10 cellular contexts compared by ENCODE assay signal in the genomic region with DNA sequence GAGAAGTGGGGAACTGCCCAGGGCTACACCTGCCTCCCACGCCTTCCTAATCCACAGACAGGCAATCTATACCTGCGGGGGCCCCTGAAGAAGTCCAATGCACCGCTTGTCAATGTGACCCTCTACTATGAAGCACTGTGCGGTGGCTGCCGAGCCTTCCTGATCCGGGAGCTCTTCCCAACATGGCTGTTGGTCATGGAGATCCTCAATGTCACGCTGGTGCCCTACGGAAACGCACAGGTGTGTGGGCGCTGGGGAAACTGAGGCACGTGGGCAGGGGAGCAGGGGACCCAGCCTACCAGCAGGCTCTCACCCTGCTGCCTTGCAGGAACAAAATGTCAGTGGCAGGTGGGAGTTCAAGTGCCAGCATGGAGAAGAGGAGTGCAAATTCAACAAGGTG. TPM values are rescaled to one million over a fixed set of nuclear protein-coding genes. Genes with fewer than 3 reads are reported as not detected.
DNase-seq lines count a peak whose midpoint lies in the region; ATAC-seq and TF ChIP-seq lines count a peak whose summit lies in the region.
"Had no signal": no experiment of that assay in that cellular context is flagged by ENCODE, and none has a peak within 500 bp of the region (broad histone marks: within the 10 kb centered on the region; RNA-seq: fewer than 3 reads in every experiment).

No MANE protein-coding gene starts in this region.

- no peaks in the 10 kb centered on the region for H3K27me3 ChIP-seq in Panc1 (ENCODE audit: control insufficient read depth, insufficient read depth, low read length)
- no peaks in the 10 kb centered on the region for H3K27me3 ChIP-seq in endocrine pancreas (ENCODE audit: control insufficient read depth, insufficient read depth, low read length)

- no peak for ATAC-seq in Panc1
- ATAC-seq in stimulated activated effector memory CD8-positive, alpha-beta T cell treated with anti-CD3 and anti-CD28 coated beads, Interleukin-12 subunit alpha, Interleukin-12 subunit beta, amount 100 ng/mL, for 72 hours: no peak
- no peak for ATAC-seq in GM19324 (IDR thresholded peaks at IDR 0.05; ENCODE audit: low FRiP score, unreplicated experiment)

- DNase-seq in T-helper 2 cell treated with Interferon-gamma antibody and Interleukin-4, amounts not matched to agents 5 μg/mL and 100 μg/mL, for 36 hours (ENCODE audit: low spot score): no peak
- DNase-seq in T-helper 2 cell: no peak
- DNase-seq in Panc1 (ENCODE audit: low read depth, low spot score): no peak
- DNase-seq in stimulated activated effector memory CD8-positive, alpha-beta T cell treated with anti-CD3 and anti-CD28 coated beads, Interleukin-12 subunit alpha, Interleukin-12 subunit beta, amount 100 ng/mL, for 72 hours (ENCODE audit: low spot score in 2 of 2): no peak
- no peak for DNase-seq in T-helper 9 cell
- no peak for DNase-seq in NCI-H2196 (lab: John Stamatoyannopoulos, UW; ENCODE audit: unreplicated experiment)
- DNase-seq: activated CD4-positive, alpha-beta T cell treated with anti-CD3 and anti-CD28 coated beads for 1 hour; NCI-H1694 had no signal

- in situ Hi-C loops in Panc1 (cut with HindIII; ENCODE audit: low pct_unique_long_range_greater_than_20kb, low sequenced_read_pairs): no loop called here

- no peaks in the 10 kb centered on the region for H3K9me3 Mint-ChIP-seq in T-helper 2 cell treated with Interferon-gamma antibody and Interleukin-4, amounts not matched to agents 5 μg/mL and 100 μg/mL, for 36 hours
- H3K9me3 Mint-ChIP-seq in stimulated activated effector memory CD8-positive, alpha-beta T cell treated with anti-CD3 and anti-CD28 coated beads, Interleukin-12 subunit alpha, Interleukin-12 subunit beta, amount 100 ng/mL, for 72 hours: no peaks in the 10 kb centered on the region

- H3K9ac ChIP-seq in endocrine pancreas (ENCODE audit: control insufficient read depth, insufficient read depth, low read length): peak overlapping the region; percentile 19

- no peaks in the 10 kb centered on the region for H3K27me3 Mint-ChIP-seq in T-helper 2 cell treated with Interferon-gamma antibody and Interleukin-4, amounts not matched to agents 5 μg/mL and 100 μg/mL, for 36 hours (ENCODE audit: low read depth)

- peak overlapping the region; percentile 20 for H3K27ac Mint-ChIP-seq in T-helper 2 cell treated with Interferon-gamma antibody and Interleukin-4, amounts not matched to agents 5 μg/mL and 100 μg/mL, for 36 hours
- no peak overlapping the region for H3K27ac Mint-ChIP-seq in stimulated activated effector memory CD8-positive, alpha-beta T cell treated with anti-CD3 and anti-CD28 coated beads, Interleukin-12 subunit alpha, Interleukin-12 subunit beta, amount 100 ng/mL, for 72 hours

- no peak for TF ChIP-seq CTCF in Panc1 (IDR thresholded peaks at IDR 0.05)

- POLR2A ChIA-PET in Panc1 (lab: Charles Lee): no interaction called here

- peak overlapping the region; percentile 64 to 76; a peak in 2 of 4 replicates for H3K4me3 ChIP-seq in Panc1 (ENCODE audit: low read depth in 2 of 2, low read length in 2 of 2)
- H3K4me3 ChIP-seq in endocrine pancreas (ENCODE audit: control insufficient read depth, insufficient read depth, low read length): no peak overlapping the region

- H3K27ac ChIP-seq in Panc1 (ENCODE audit: low read length): no peak overlapping the region

- H3K9me3 ChIP-seq in Panc1 (ENCODE audit: control insufficient read depth, insufficient read depth, low read depth, low read length) (no peaks in the 10 kb centered on the region), endocrine pancreas (ENCODE audit: control insufficient read depth, low read length) (no peaks in the 10 kb centered on the region)

- BruUV-seq in Panc1 (replicated peaks; lab: Mats Ljungman, UMichigan): no TSS peak

- peaks cover 17% of the 10 kb centered on the region for H3K36me3 Mint-ChIP-seq in T-helper 2 cell treated with Interferon-gamma antibody and Interleukin-4, amounts not matched to agents 5 μg/mL and 100 μg/mL, for 36 hours (ENCODE audit: low read depth)
- peaks cover 27% of the 10 kb centered on the region for H3K36me3 Mint-ChIP-seq in stimulated activated effector memory CD8-positive, alpha-beta T cell treated with anti-CD3 and anti-CD28 coated beads, Interleukin-12 subunit alpha, Interleukin-12 subunit beta, amount 100 ng/mL, for 72 hours

- CTCF ChIA-PET in Panc1 (lab: Charles Lee): no interaction called here

- H3K36me3 ChIP-seq in Panc1 (ENCODE audit: control insufficient read depth, insufficient read depth, low read length) (no peaks in the 10 kb centered on the region), endocrine pancreas (ENCODE audit: control insufficient read depth, insufficient read depth, low read length) (no peaks in the 10 kb centered on the region)

- peaks cover 18% of the 10 kb centered on the region for H3K4me1 Mint-ChIP-seq in T-helper 2 cell treated with Interferon-gamma antibody and Interleukin-4, amounts not matched to agents 5 μg/mL and 100 μg/mL, for 36 hours (ENCODE audit: low read depth)
- H3K4me1 Mint-ChIP-seq in stimulated activated effector memory CD8-positive, alpha-beta T cell treated with anti-CD3 and anti-CD28 coated beads, Interleukin-12 subunit alpha, Interleukin-12 subunit beta, amount 100 ng/mL, for 72 hours: peaks cover 21% of the 10 kb centered on the region

- intact Hi-C loops in Panc1 (cut with micrococcal nuclease; ENCODE audit: unreplicated experiment): no loop called here

- H3K4me1 ChIP-seq in Panc1 (ENCODE audit: control insufficient read depth, insufficient read depth, low read length): peaks cover 6% of the 10 kb centered on the region; the same call in 1 of the 2 replicates
- no peaks in the 10 kb centered on the region for H3K4me1 ChIP-seq in endocrine pancreas (ENCODE audit: control insufficient read depth, insufficient read depth, low read length)

- peak overlapping the region; percentile 89 for H3K4me3 Mint-ChIP-seq in T-helper 2 cell treated with Interferon-gamma antibody and Interleukin-4, amounts not matched to agents 5 μg/mL and 100 μg/mL, for 36 hours
- peak overlapping the region; percentile 91 for H3K4me3 Mint-ChIP-seq in stimulated activated effector memory CD8-positive, alpha-beta T cell treated with anti-CD3 and anti-CD28 coated beads, Interleukin-12 subunit alpha, Interleukin-12 subunit beta, amount 100 ng/mL, for 72 hours

RNA-seq across cellular contexts. Expression of gene IFI30, which starts 1.4 kb away (rescaled TPM):
- total RNA-seq in Panc1 (2021; ENCODE audit: unreplicated experiment): 39.7 TPM
- polyA plus RNA-seq in Panc1 (2012; ENCODE audit: insufficient read length): 38.3 TPM

RNA-seq across cellular contexts. Expression of gene MPV17L2, which starts 18.0 kb away (rescaled TPM):
- total RNA-seq in Panc1 (2021; ENCODE audit: unreplicated experiment): 13.3 TPM
- 17.0 TPM for polyA plus RNA-seq in Panc1 (2012; ENCODE audit: insufficient read length)

RNA-seq across cellular contexts. Expression of gene PIK3R2, which starts 22.0 kb away (rescaled TPM):
- 37.6 TPM for total RNA-seq in Panc1 (2021; ENCODE audit: unreplicated experiment)
- polyA plus RNA-seq in Panc1 (2012; ENCODE audit: insufficient read length): 67.7 TPM

RNA-seq across cellular contexts. Expression of gene RAB3A, which starts 28.9 kb away (rescaled TPM):
- total RNA-seq in Panc1 (2021; ENCODE audit: unreplicated experiment): 1.0 TPM
- polyA plus RNA-seq in Panc1 (2012; ENCODE audit: insufficient read length): 1.4 TPM

RNA-seq across cellular contexts. Expression of gene PDE4C, which starts 51.3 kb away (rescaled TPM):
- total RNA-seq in Panc1 (2021; ENCODE audit: unreplicated experiment): 0.98 TPM
- 1.6 TPM for polyA plus RNA-seq in Panc1 (2012; ENCODE audit: insufficient read length)
